In the genomic region with DNA sequence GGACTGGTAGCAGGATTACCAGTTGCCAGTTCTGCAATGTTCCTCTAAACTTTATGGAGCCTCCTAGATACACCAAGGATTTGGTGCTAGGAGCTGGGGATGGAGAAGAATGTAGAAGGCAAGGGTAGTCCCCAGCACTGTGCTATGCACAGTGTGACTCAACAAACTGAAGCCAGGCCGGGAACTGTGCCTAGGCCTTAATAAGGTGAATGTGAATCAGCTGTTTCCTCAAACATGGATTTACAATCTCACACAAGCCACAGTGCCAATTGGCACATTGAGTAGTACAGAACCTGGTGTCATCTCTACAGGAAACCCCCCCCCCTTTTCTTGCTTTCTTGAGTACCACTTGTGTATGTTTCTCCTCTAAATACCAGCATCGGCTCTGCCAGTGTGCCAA, we compare ENCODE assay signal across 24 cellular contexts.
"Had no signal": no experiment of that assay in that cellular context is flagged by ENCODE, and none has a peak within 500 bp of the region (broad histone marks: within the 10 kb centered on the region; RNA-seq: fewer than 3 reads in every experiment).

No MANE protein-coding gene starts in this region.

- H3K27me3 ChIP-seq: SJCRH30 had no signal

- H3K27ac Mint-ChIP-seq: activated B cell treated with CpG ODN at 0.5 μM for 24 hours; activated CD8-positive, alpha-beta T cell treated with anti-CD3 and anti-CD28 coated beads for 36 hours; activated naive CD8-positive, alpha-beta T cell treated with anti-CD3 and anti-CD28 coated beads for 36 hours; activated T-helper 1 cell treated with anti-CD3 and anti-CD28 coated beads, Interleukin-12 subunit alpha, Interleukin-12 subunit beta, Interleukin-2, Interleukin-4 antibody, amounts not matched to agents 30 ng/mL and 10 ng/mL and 1 ng/mL, durations not matched to agents 14 hours and 24 hours and 36 hours; T-helper 1 cell treated with Interleukin-12 subunit alpha and Interleukin-12 subunit beta and Interleukin-4 antibody, amounts not matched to agents 30 μg/mL and 1 μg/mL, for 36 hours had no signal

- H3K4me1 Mint-ChIP-seq: activated B cell treated with CpG ODN at 0.5 μM for 24 hours; activated CD4-positive, alpha-beta T cell treated with anti-CD3 and anti-CD28 coated beads, Interleukin-2, amount 10 ng/mL, durations not matched to agents 7 days and 5 days; activated naive CD8-positive, alpha-beta T cell treated with anti-CD3 and anti-CD28 coated beads for 36 hours had no signal

- H3K9me3 ChIP-seq: SJCRH30 had no signal

- H3K9me3 Mint-ChIP-seq: activated B cell treated with CpG ODN at 0.5 μM for 24 hours; activated CD4-positive, alpha-beta T cell treated with anti-CD3 and anti-CD28 coated beads, Interleukin-2, amount 10 ng/mL, durations not matched to agents 7 days and 5 days; activated CD8-positive, alpha-beta T cell treated with anti-CD3 and anti-CD28 coated beads for 36 hours; activated naive CD8-positive, alpha-beta T cell treated with anti-CD3 and anti-CD28 coated beads for 36 hours; activated T-helper 1 cell treated with anti-CD3 and anti-CD28 coated beads, Interleukin-12 subunit alpha, Interleukin-12 subunit beta, Interleukin-2, Interleukin-4 antibody, amounts not matched to agents 30 ng/mL and 10 ng/mL and 1 ng/mL, durations not matched to agents 14 hours and 24 hours and 36 hours; T-helper 1 cell treated with Interleukin-12 subunit alpha and Interleukin-12 subunit beta and Interleukin-4 antibody, amounts not matched to agents 30 μg/mL and 1 μg/mL, for 36 hours had no signal

- H3K27ac ChIP-seq: RWPE1, SJCRH30 had no signal

- ATAC-seq: activated CD8-positive, alpha-beta T cell treated with anti-CD3 and anti-CD28 coated beads for 36 hours; Panc1 had no signal

- H3K4me3 Mint-ChIP-seq: activated B cell treated with CpG ODN at 0.5 μM for 24 hours; activated CD4-positive, alpha-beta T cell treated with anti-CD3 and anti-CD28 coated beads, Interleukin-2, amount 10 ng/mL, durations not matched to agents 7 days and 5 days; activated CD8-positive, alpha-beta T cell treated with anti-CD3 and anti-CD28 coated beads for 36 hours; activated naive CD8-positive, alpha-beta T cell treated with anti-CD3 and anti-CD28 coated beads for 36 hours; activated T-helper 1 cell treated with anti-CD3 and anti-CD28 coated beads, Interleukin-12 subunit alpha, Interleukin-12 subunit beta, Interleukin-2, Interleukin-4 antibody, amounts not matched to agents 30 ng/mL and 10 ng/mL and 1 ng/mL, durations not matched to agents 14 hours and 24 hours and 36 hours; T-helper 1 cell treated with Interleukin-12 subunit alpha and Interleukin-12 subunit beta and Interleukin-4 antibody, amounts not matched to agents 30 μg/mL and 1 μg/mL, for 36 hours had no signal

- H3K4me3 ChIP-seq: SJCRH30 had no signal

- DNase-seq: activated B cell treated with CpG ODN at 0.5 μM for 24 hours; activated CD4-positive, alpha-beta T cell treated with anti-CD3 and anti-CD28 coated beads for 1 hour; activated CD4-positive, alpha-beta T cell treated with anti-CD3 and anti-CD28 coated beads, Interleukin-2, amount 10 ng/mL, durations not matched to agents 7 days and 5 days; activated CD8-positive, alpha-beta memory T cell treated with anti-CD3 and anti-CD28 coated beads, Interleukin-2, amount 50 U/mL, for 4 hours; activated CD8-positive, alpha-beta T cell treated with anti-CD3 and anti-CD28 coated beads for 36 hours; activated effector memory CD4-positive, alpha-beta T cell treated with anti-CD3 and anti-CD28 coated beads, Interleukin-2, amount 50 U/mL, for 16 hours; activated naive CD4-positive, alpha-beta T cell treated with Interleukin-2 at 50 U/mL for 16 hours; activated naive CD8-positive, alpha-beta T cell treated with anti-CD3 and anti-CD28 coated beads for 36 hours; anterior cingulate cortex; KG1; NCI-H1092; NCI-H1417; NCI-H2081; NCI-H510A treated with DMSO at 0.1 percent for 48 hours; NCI-H69; NK-92 treated with Interleukin-12 subunit alpha and Interleukin-12 subunit beta, amount 100 ng/mL, for 24 hours; OCI-M1; Right ventricle myocardium superior; SJCRH30; T-helper 9 cell had no signal

- H3K27me3 Mint-ChIP-seq: activated B cell treated with CpG ODN at 0.5 μM for 24 hours; activated CD4-positive, alpha-beta T cell treated with anti-CD3 and anti-CD28 coated beads, Interleukin-2, amount 10 ng/mL, durations not matched to agents 7 days and 5 days; activated CD8-positive, alpha-beta T cell treated with anti-CD3 and anti-CD28 coated beads for 36 hours; activated naive CD8-positive, alpha-beta T cell treated with anti-CD3 and anti-CD28 coated beads for 36 hours had no signal

- H3K4me1 ChIP-seq: SJCRH30 had no signal
